8 cellular contexts compared by ENCODE assay signal in genomic region chr3:196639517-196640500, GRCh38. TPM values are rescaled to one million over a fixed set of nuclear protein-coding genes. Genes with fewer than 3 reads are reported as not detected.
DNase-seq lines count a peak whose midpoint lies in the region; ATAC-seq lines count a peak whose summit lies in the region.

Gene NRROS, plus strand, starts transcription at chr3:196639694. Its CDS starts 14,846 bp downstream, at chr3:196654540.

- DNase-seq in EL: peak; percentile 65
- peak; percentile 90 for DNase-seq in H7
- DNase-seq in NCI-H1436 (lab: John Stamatoyannopoulos, UW): peak; percentile 62
- DNase-seq in activated CD4-positive, CD25-positive, alpha-beta regulatory T cell treated with anti-CD3 and anti-CD28 coated beads, Interleukin-2, amount 50 U/mL, for 16 hours (ENCODE audit: low read depth, low spot score): peak; percentile 35
- DNase-seq in cerebellum (ENCODE audit: low spot score): peak; percentile 61
- peak; percentile 62 for DNase-seq in left lobe of liver (ENCODE audit: low spot score)
- DNase-seq in stimulated activated CD4-positive, alpha-beta T cell treated with anti-CD3 and anti-CD28 coated beads, Interleukin-2, amount 100 ng/mL, for 48 hours: peak; percentile 63 to 65

- no peaks in the 10 kb centered on the region for H3K36me3 ChIP-seq in H7 (replicated peaks; ENCODE audit: control insufficient read depth, insufficient read depth, low read length)

- H3K4me3 ChIP-seq in H7 (ENCODE audit: insufficient read depth, low read depth, low read length): peak within 1 kb of the TSS; percentile 46

- H3K27me3 ChIP-seq in H7 (ENCODE audit: control insufficient read depth, insufficient read depth, low read length): peaks cover 11% of the 10 kb centered on the region

- ATAC-seq in left lobe of liver (peak; percentile 82), GM18858 (IDR thresholded peaks at IDR 0.05; ENCODE audit: unreplicated experiment) (no peak)

RNA-seq across cellular contexts. Expression of gene NRROS, which starts in this region (rescaled TPM):
- total RNA-seq in H7 (2014; rRNA removed; shearing (Covaris generic)): 5.3 and 5.7 TPM in 2 replicates
- total RNA-seq in cerebellum (1.9 TPM), left lobe of liver (1.7 TPM)

Comparison
In these comparisons a context has a peak if more than half of its experiments do, and no peak if none do; other contexts are left out.
1. DNase-seq: peak in every context shown above with its lines; median percentile 90 in H7; 65 in EL; 64 in stimulated activated CD4-positive, alpha-beta T cell treated with anti-CD3 and anti-CD28 coated beads, Interleukin-2, amount 100 ng/mL, for 48 hours; 62 in NCI-H1436; 62 in left lobe of liver; 61 in cerebellum; 35 in activated CD4-positive, CD25-positive, alpha-beta regulatory T cell treated with anti-CD3 and anti-CD28 coated beads, Interleukin-2, amount 50 U/mL, for 16 hours.